In the genomic region with DNA sequence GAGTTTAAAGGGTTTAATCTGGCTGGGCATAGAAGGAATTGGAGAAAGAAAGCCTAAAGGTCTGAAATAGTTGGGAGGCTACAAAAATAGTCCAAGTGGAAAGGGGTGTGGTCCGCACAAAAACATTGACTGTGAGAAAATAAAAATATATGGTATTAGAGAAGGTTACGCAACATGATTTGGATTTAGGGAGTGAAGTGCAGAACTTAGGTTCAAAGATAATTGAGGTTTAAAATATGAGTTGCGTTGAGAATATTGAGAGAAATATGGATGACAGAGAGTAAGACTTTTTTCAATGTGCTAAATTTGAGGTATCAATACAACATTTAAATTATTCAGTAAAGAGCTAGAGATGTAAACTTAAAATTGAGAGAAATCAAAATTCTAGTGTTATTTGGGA, we compare ENCODE assay signal across 7 cellular contexts.
"Had no signal": no experiment of that assay in that cellular context is flagged by ENCODE, and none has a peak within 500 bp of the region (broad histone marks: within the 10 kb centered on the region; RNA-seq: fewer than 3 reads in every experiment).

No MANE protein-coding gene starts in this region.

- FAIRE-seq: H54, HTR-8/SVneo had no signal

- H3K4me3 ChIP-seq: GM23248 had no signal

- H3K27ac ChIP-seq: GM23248 had no signal

- H3K9ac ChIP-seq: GM23248 had no signal

- DNase-seq: GM23248, GOT3, H9, HCEC 1CT, KG1 had no signal

- H2AFZ ChIP-seq: GM23248 had no signal
